In the genomic region with DNA sequence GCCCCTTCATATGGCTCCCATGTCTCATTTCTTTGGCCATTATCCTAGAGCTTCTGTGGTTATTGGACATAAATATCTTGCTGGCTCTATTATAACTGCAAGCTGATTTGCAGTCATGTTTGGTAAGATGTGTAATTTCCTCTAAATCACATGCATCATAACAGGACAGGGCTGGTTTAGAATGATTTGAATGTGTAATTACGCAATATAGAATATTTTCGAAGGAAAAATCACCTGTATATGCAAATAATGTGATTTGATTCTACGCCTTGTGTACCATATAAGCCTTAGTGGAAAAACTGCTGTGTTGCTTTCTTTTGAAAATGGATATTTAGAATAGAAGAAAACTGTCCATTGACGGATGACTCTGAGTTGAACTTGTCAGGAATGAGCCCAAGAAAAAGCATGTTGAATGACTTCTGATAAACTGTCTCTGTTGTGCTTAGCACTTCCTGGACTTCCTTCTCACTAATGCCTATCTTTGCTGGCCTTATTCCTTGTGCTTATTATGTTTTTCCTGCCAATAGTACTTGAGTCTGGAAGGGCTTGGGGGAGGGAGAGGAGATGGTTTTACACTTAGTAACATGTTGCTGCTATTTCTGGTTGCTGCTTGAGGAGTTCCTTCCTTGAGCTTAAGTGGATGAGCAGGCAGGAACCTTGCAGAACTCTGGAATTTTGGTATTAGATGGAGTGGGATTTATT, we compare ENCODE assay signal across 11 cellular contexts. TPM values are rescaled to one million over a fixed set of nuclear protein-coding genes. Genes with fewer than 3 reads are reported as not detected.
A peak's percentile ranks its signal among the peaks of the same experiment; 100 is the strongest.
DNase-seq lines count a peak whose midpoint lies in the region; ATAC-seq and TF ChIP-seq lines count a peak whose summit lies in the region.
"Had no signal": no experiment of that assay in that cellular context is flagged by ENCODE, and none has a peak within 500 bp of the region (broad histone marks: within the 10 kb centered on the region; RNA-seq: fewer than 3 reads in every experiment).

No MANE protein-coding gene starts in this region.

- H3K36me3 ChIP-seq in left lung, result no peaks in the 10 kb centered on the region

- H3K27ac Mint-ChIP-seq in type B pancreatic cell (peak overlapping the region; percentile 4), T-cell (no peak overlapping the region)
- H3K27ac Mint-ChIP-seq: naive B cell had no signal

- H3K27ac ChIP-seq in left lung, result peak overlapping the region; percentile 4 to 6
- H3K27ac ChIP-seq: 22Rv1 had no signal

- TF ChIP-seq CTCF in left lung (IDR thresholded peaks at IDR 0.05), result no peak
- no peak for TF ChIP-seq CTCF in type B pancreatic cell (conservative IDR thresholded peaks at IDR 0.05)

- H3K4me3 Mint-ChIP-seq in type B pancreatic cell (peak overlapping the region; percentile 21), T-cell (no peak overlapping the region)
- H3K4me3 Mint-ChIP-seq: naive B cell had no signal

- H3K27me3 ChIP-seq in left lung, result peaks cover 0 to 18% of the 10 kb centered on the region in 2 donors

- peaks cover 60% of the 10 kb centered on the region for H3K4me1 Mint-ChIP-seq in type B pancreatic cell (ENCODE audit: unreplicated experiment)
- peaks cover 7 to 26% (median 18%) of the 10 kb centered on the region in 3 donors for H3K4me1 Mint-ChIP-seq in T-cell

- peaks cover 17 to 42% of the 10 kb centered on the region in 2 donors for H3K4me1 ChIP-seq in left lung

- ATAC-seq in left lung (peak; percentile 72), T-cell (replicated peaks in 1 of 4) (no peak), GM19397 (IDR thresholded peaks at IDR 0.05; ENCODE audit: unreplicated experiment) (no peak), GM19328 (IDR thresholded peaks at IDR 0.05; ENCODE audit: unreplicated experiment) (no peak)

- intact Hi-C loops in left lung (cut with DNase I), result no loop called here

- H3K4me3 ChIP-seq in left lung, result no peak overlapping the region

- H3K36me3 Mint-ChIP-seq in type B pancreatic cell (no peaks in the 10 kb centered on the region), T-cell (no peaks in the 10 kb centered on the region)

- H3K27me3 Mint-ChIP-seq in type B pancreatic cell (peaks cover 7% of the 10 kb centered on the region), T-cell (peaks cover 6 to 17% of the 10 kb centered on the region in 2 donors)

- H3K9me3 Mint-ChIP-seq in type B pancreatic cell (no peaks in the 10 kb centered on the region), T-cell (no peaks in the 10 kb centered on the region)
- H3K9me3 Mint-ChIP-seq: naive B cell had no signal

- H3K9me3 ChIP-seq in left lung, result no peaks in the 10 kb centered on the region

- POLR2A ChIA-PET in T-cell (lab: Charles Lee), result no interaction called here

- CTCF ChIA-PET in T-cell (lab: Charles Lee), result no interaction called here

- DNase-seq in DMS 273 (lab: John Stamatoyannopoulos, UW; ENCODE audit: unreplicated experiment), result peak; percentile 9
- DNase-seq in DMS 273 treated with DMSO at 0.1 percent for 48 hours (lab: John Stamatoyannopoulos, UW), result no peak
- peak; percentile 58 for DNase-seq in dedifferentiated amniotic fluid mesenchymal stem cell (ENCODE audit: extremely low spot score)
- DNase-seq in left lung, result no peak
- DNase-seq in type B pancreatic cell (ENCODE audit: extremely low spot score, unreplicated experiment), result no peak
- no peak for DNase-seq in T-cell
- DNase-seq: activated CD4-positive, alpha-beta T cell treated with anti-CD3 and anti-CD28 coated beads for 1 hour; naive B cell had no signal

RNA-seq across cellular contexts. Expression of gene CACHD1, which starts 6.5 kb away (rescaled TPM):
- 10 to 100 TPM; 11.3 to 17.9 TPM for total RNA-seq in left lung
- 9.6 and 44.6 TPM in 2 replicates for total RNA-seq in type B pancreatic cell (ENCODE audit: low replicate concordance)
- 1 to 10 TPM in 4 of 5 donors, under 1 TPM in 1; 0.49 to 7.3 (median 2.2) TPM for total RNA-seq in T-cell

Comparison
In these comparisons a context has a peak if more than half of its experiments do, and no peak if none do; other contexts are left out.
1. DNase-seq: peak in DMS 273 (single experiment) and dedifferentiated amniotic fluid mesenchymal stem cell (single experiment); none in DMS 273 treated with DMSO at 0.1 percent for 48 hours (single experiment), left lung (0 of 2), type B pancreatic cell (single experiment) and T-cell (0 of 34).